Comparison of ENCODE assay signal across 20 cellular contexts in genomic region chrX:76433219-76433618, GRCh38.
"Had no signal": no experiment of that assay in that cellular context is flagged by ENCODE, and none has a peak within 500 bp of the region (broad histone marks: within the 10 kb centered on the region; RNA-seq: fewer than 3 reads in every experiment).

No MANE protein-coding gene starts in this region.

- H3K4me3 Mint-ChIP-seq: activated B cell treated with CpG ODN at 0.5 μM for 24 hours; activated CD8-positive, alpha-beta T cell treated with anti-CD3 and anti-CD28 coated beads for 36 hours; activated naive CD4-positive, alpha-beta T cell treated with anti-CD3 and anti-CD28 coated beads, Interleukin-2, amount 10 ng/mL, durations not matched to agents 7 days and 5 days; activated naive CD8-positive, alpha-beta T cell treated with anti-CD3 and anti-CD28 coated beads, Interleukin-2, amount 50 U/mL, for 24 hours; activated T-cell treated with anti-CD3 and anti-CD28 coated beads, Interleukin-2, amount 50 U/mL, for 24 hours; central memory CD8-positive, alpha-beta T cell; naive B cell; neural crest cell; type B pancreatic cell had no signal

- H3K36me3 ChIP-seq: brain microvascular endothelial cell, colonic mucosa, gastrocnemius medialis, heart left ventricle had no signal

- H3K4me1 Mint-ChIP-seq: neural crest cell had no signal

- H3K36me3 Mint-ChIP-seq: naive B cell, type B pancreatic cell had no signal

- H3K9me3 ChIP-seq: colonic mucosa, gastrocnemius medialis, heart left ventricle, testis had no signal

- H3K4me1 ChIP-seq: colonic mucosa, gastrocnemius medialis, testis had no signal

- H3K27me3 ChIP-seq: brain microvascular endothelial cell, colonic mucosa, gastrocnemius medialis, testis had no signal

- H3K9me3 Mint-ChIP-seq: activated B cell treated with CpG ODN at 0.5 μM for 24 hours; activated CD8-positive, alpha-beta T cell treated with anti-CD3 and anti-CD28 coated beads for 36 hours; activated naive CD4-positive, alpha-beta T cell treated with anti-CD3 and anti-CD28 coated beads, Interleukin-2, amount 10 ng/mL, durations not matched to agents 7 days and 5 days; activated naive CD8-positive, alpha-beta T cell treated with anti-CD3 and anti-CD28 coated beads, Interleukin-2, amount 50 U/mL, for 24 hours; activated T-cell treated with anti-CD3 and anti-CD28 coated beads, Interleukin-2, amount 50 U/mL, for 24 hours; central memory CD8-positive, alpha-beta T cell; naive B cell; type B pancreatic cell had no signal

- H3K27ac ChIP-seq: brain microvascular endothelial cell, colonic mucosa, gastrocnemius medialis, heart left ventricle, testis had no signal

- DNase-seq: activated B cell treated with CpG ODN at 0.5 μM for 24 hours; activated CD4-positive, alpha-beta T cell treated with anti-CD3 and anti-CD28 coated beads for 48 hours; activated CD8-positive, alpha-beta T cell treated with anti-CD3 and anti-CD28 coated beads for 36 hours; activated effector memory CD4-positive, alpha-beta T cell treated with Interleukin-2 at 50 U/mL for 16 hours; activated naive CD4-positive, alpha-beta T cell treated with anti-CD3 and anti-CD28 coated beads, Interleukin-2, amount 10 ng/mL, durations not matched to agents 7 days and 5 days; activated naive CD8-positive, alpha-beta T cell treated with anti-CD3 and anti-CD28 coated beads, Interleukin-2, amount 50 U/mL, for 24 hours; activated T-cell treated with anti-CD3 and anti-CD28 coated beads, Interleukin-2, amount 50 U/mL, for 24 hours; anterior cingulate cortex; brain microvascular endothelial cell; colonic mucosa; gastrocnemius medialis; heart left ventricle; kidney; left ventricle myocardium superior; naive B cell; testis had no signal

- H3K4me3 ChIP-seq: colonic mucosa, gastrocnemius medialis, heart left ventricle, testis had no signal

- H3K27me3 Mint-ChIP-seq: activated B cell treated with CpG ODN at 0.5 μM for 24 hours; activated CD8-positive, alpha-beta T cell treated with anti-CD3 and anti-CD28 coated beads for 36 hours; activated naive CD4-positive, alpha-beta T cell treated with anti-CD3 and anti-CD28 coated beads, Interleukin-2, amount 10 ng/mL, durations not matched to agents 7 days and 5 days; activated naive CD8-positive, alpha-beta T cell treated with anti-CD3 and anti-CD28 coated beads, Interleukin-2, amount 50 U/mL, for 24 hours; central memory CD8-positive, alpha-beta T cell; naive B cell; progenitor cell of endocrine pancreas; type B pancreatic cell had no signal

- ATAC-seq: activated CD8-positive, alpha-beta T cell treated with anti-CD3 and anti-CD28 coated beads for 36 hours; activated naive CD8-positive, alpha-beta T cell treated with anti-CD3 and anti-CD28 coated beads, Interleukin-2, amount 50 U/mL, for 24 hours; gastrocnemius medialis; heart left ventricle; left ventricle myocardium superior had no signal

- H3K27ac Mint-ChIP-seq: activated B cell treated with CpG ODN at 0.5 μM for 24 hours; activated CD8-positive, alpha-beta T cell treated with anti-CD3 and anti-CD28 coated beads for 36 hours; activated naive CD4-positive, alpha-beta T cell treated with anti-CD3 and anti-CD28 coated beads, Interleukin-2, amount 10 ng/mL, durations not matched to agents 7 days and 5 days; activated naive CD8-positive, alpha-beta T cell treated with anti-CD3 and anti-CD28 coated beads, Interleukin-2, amount 50 U/mL, for 24 hours; activated T-cell treated with anti-CD3 and anti-CD28 coated beads, Interleukin-2, amount 50 U/mL, for 24 hours; progenitor cell of endocrine pancreas; type B pancreatic cell had no signal
